24 cellular contexts compared by ENCODE assay signal in genomic region chr2:169426069-169426663, GRCh38. TPM values are rescaled to one million over a fixed set of nuclear protein-coding genes. Genes with fewer than 3 reads are reported as not detected.
DNase-seq lines count a peak whose midpoint lies in the region; ATAC-seq, FAIRE-seq and TF ChIP-seq lines count a peak whose summit lies in the region.
"Had no signal": no experiment of that assay in that cellular context is flagged by ENCODE, and none has a peak within 500 bp of the region (broad histone marks: within the 10 kb centered on the region; RNA-seq: fewer than 3 reads in every experiment).

No MANE protein-coding gene starts in this region.

- DNase-seq in H7 (peak; percentile 7), K562 (ENCODE audit: extremely low read depth in 1 of 4, low spot score in 3 of 4) (no peak), trophoblast cell (peak; percentile 60 to 88), NCI-H1048 (lab: John Stamatoyannopoulos, UW) (no peak), transverse colon (no peak), SK-N-SH (no peak)
- DNase-seq: 8988T; ACHN; AML-193; BE2C; CD4-positive, alpha-beta T cell; CD8-positive, alpha-beta memory T cell; DMS 273 treated with DMSO at 0.1 percent for 48 hours; DMS79; EL; GF-D8; GOT3; HCEC 1CT had no signal

- H3K36me3 ChIP-seq in H7 (replicated peaks; ENCODE audit: control insufficient read depth, insufficient read depth, low read length), result no peaks in the 10 kb centered on the region
- H3K36me3 ChIP-seq in K562 (ENCODE audit: control insufficient read depth, insufficient read depth, low read length), result no peaks in the 10 kb centered on the region
- H3K36me3 ChIP-seq in trophoblast cell (ENCODE audit: control insufficient read depth in 1 of 2, insufficient read depth in 2 of 2, low read length in 2 of 2), result no peaks in the 10 kb centered on the region
- H3K36me3 ChIP-seq in transverse colon, result no peaks in the 10 kb centered on the region
- H3K36me3 ChIP-seq in SK-N-SH (replicated peaks in 1 of 2; ENCODE audit: control insufficient read depth in 1 of 2, insufficient read depth in 2 of 2, low read length in 1 of 2), result no peaks in the 10 kb centered on the region
- H3K36me3 ChIP-seq: BE2C; BLaER1 treated with 17β-estradiol and CSF1 and Interleukin-3, amounts not matched to agents 10 nM and 100 nM had no signal

- H3K9me3 ChIP-seq in K562 (replicated peaks; ENCODE audit: control insufficient read depth, insufficient read depth, low read depth, low read length) (peaks cover 6% of the 10 kb centered on the region), trophoblast cell (ENCODE audit: insufficient read depth, low read depth, low read length) (no peaks in the 10 kb centered on the region), transverse colon (no peaks in the 10 kb centered on the region), SK-N-SH (no peaks in the 10 kb centered on the region)
- H3K9me3 ChIP-seq: A549, BE2C had no signal

- H3K4me3 ChIP-seq in H7 (ENCODE audit: insufficient read depth, low read depth, low read length) (no peak overlapping the region), K562 (no peak overlapping the region), trophoblast cell (ENCODE audit: low read depth, low read length) (no peak overlapping the region), transverse colon (no peak overlapping the region), SK-N-SH (ENCODE audit: low read depth in 2 of 2, low read length in 1 of 2) (no peak overlapping the region)
- H3K4me3 ChIP-seq: A549; BLaER1 treated with 17β-estradiol and CSF1 and Interleukin-3, amounts not matched to agents 10 nM and 100 nM had no signal

- no peaks in the 10 kb centered on the region for H3K27me3 ChIP-seq in H7 (ENCODE audit: control insufficient read depth, insufficient read depth, low read length)
- H3K27me3 ChIP-seq in K562 (ENCODE audit: control insufficient read depth in 2 of 2, insufficient read depth in 2 of 2, low read length in 2 of 2), result peaks cover 15 to 16% of the 10 kb centered on the region in 2 experiments; a peak in 4 of 5 replicates
- no peaks in the 10 kb centered on the region for H3K27me3 ChIP-seq in trophoblast cell (ENCODE audit: insufficient read depth, low read length)
- H3K27me3 ChIP-seq in transverse colon, result peaks cover 9% of the 10 kb centered on the region
- H3K27me3 ChIP-seq in SK-N-SH (ENCODE audit: insufficient read depth), result no peaks in the 10 kb centered on the region; the same call in 1 of the 2 replicates
- H3K27me3 ChIP-seq: BE2C; BLaER1 treated with 17β-estradiol and CSF1 and Interleukin-3, amounts not matched to agents 10 nM and 100 nM had no signal

- no peak for FAIRE-seq in K562 (lab: Jason Lieb, UNC)
- FAIRE-seq: A549, D721Med, GM12891, GM18507, H54 had no signal

- no TSS peak for BruUV-seq in K562 (replicated peaks; lab: Mats Ljungman, UMichigan)

- in situ Hi-C loops in K562 (cut with MboI), result no loop called here
- in situ Hi-C loops in transverse colon (cut with MboI; ENCODE audit: low pct_ligation_motif_present in 1 of 4, low pct_unique_long_range_greater_than_20kb in 1 of 4, low sequenced_read_pairs in 3 of 4), result no loop called here

- no peak for TF ChIP-seq RAD21 in K562 (CRISPR knock-in tag; conservative IDR thresholded peaks at IDR 0.05 in 1 of 2, IDR thresholded peaks at IDR 0.05 in 1 of 2)
- no peak for TF ChIP-seq RAD21 in SK-N-SH (IDR thresholded peaks at IDR 0.05; ENCODE audit: low read length)

- ATAC-seq in K562, result peak; percentile 53
- ATAC-seq: A549 had no signal

- WGBS in K562 (ENCODE audit: insufficient coverage, low coverage, missing lambda C conversion rate), result 25% methylated on average over 17 of the region's 17 CpGs
- no CpG with 5 or more reads among the region's 17 CpGs for WGBS in trophoblast cell (ENCODE audit: extremely low coverage, insufficient coverage, insufficient read length)
- WGBS in transverse colon (ENCODE audit: low coverage in 1 of 2), 2 donors, result 92 to 93% methylated on average over 14 to 17 of the region's 17 CpGs
- 68% methylated on average over 17 of the region's 17 CpGs for WGBS in SK-N-SH (ENCODE audit: low lambda C conversion rate)

- H3K79me1 ChIP-seq in trophoblast cell (ENCODE audit: low read length), result no peaks in the 10 kb centered on the region

- CTCF ChIA-PET in K562 (lab: Yijun Ruan, JAX; ENCODE audit: low intra/inter-chr PET ratio) (no interaction called here), SK-N-SH (lab: Yijun Ruan, JAX) (no interaction called here)

- no peaks in the 10 kb centered on the region for H3F3A ChIP-seq in SK-N-SH (replicated peaks; ENCODE audit: insufficient read depth)

- no peak overlapping the region for H3K9ac ChIP-seq in K562 (ENCODE audit: insufficient read depth in 1 of 2, low read depth in 2 of 2, low read length in 2 of 2)
- peak overlapping the region; percentile 25 for H3K9ac ChIP-seq in trophoblast cell (ENCODE audit: low read length)
- no peak overlapping the region for H3K9ac ChIP-seq in SK-N-SH
- H3K9ac ChIP-seq: BLaER1 treated with 17β-estradiol and CSF1 and Interleukin-3, amounts not matched to agents 10 nM and 100 nM had no signal

- no peaks in the 10 kb centered on the region for H3K9me2 ChIP-seq in SK-N-SH

- H4K8ac ChIP-seq in trophoblast cell (ENCODE audit: low read depth, low read length), result no peak overlapping the region

- no peak overlapping the region for H3K14ac ChIP-seq in trophoblast cell (ENCODE audit: low read length)

- TF ChIP-seq CTCF in K562 (IDR thresholded peaks at IDR 0.05 in 2 of 3, conservative IDR thresholded peaks at IDR 0.05 in 1 of 3; ENCODE audit: insufficient read depth in 2 of 3, low read depth in 1 of 3, low read length in 3 of 3) (no peak), transverse colon (IDR thresholded peaks at IDR 0.05) (no peak), SK-N-SH (IDR thresholded peaks at IDR 0.05) (no peak)

- H4K20me1 ChIP-seq in K562 (replicated peaks; ENCODE audit: control insufficient read depth, insufficient read depth, low read length) (no peaks in the 10 kb centered on the region), SK-N-SH (ENCODE audit: insufficient read depth) (no peaks in the 10 kb centered on the region)
- H4K20me1 ChIP-seq: BLaER1 treated with 17β-estradiol and CSF1 and Interleukin-3, amounts not matched to agents 10 nM and 100 nM had no signal

- TF ChIP-seq POLR2A in K562 (conservative IDR thresholded peaks at IDR 0.05) (no peak), transverse colon (IDR thresholded peaks at IDR 0.05) (no peak)

- H3K18ac ChIP-seq in trophoblast cell (ENCODE audit: low read length), result no peak overlapping the region

- intact Hi-C loops in K562 (cut with micrococcal nuclease), result no loop called here
- intact Hi-C loops in transverse colon (cut with DNase I; ENCODE audit: low total_unique reads), result no loop called here

- H3K9me1 ChIP-seq in K562 (ENCODE audit: control insufficient read depth, insufficient read depth, low read length), result no peaks in the 10 kb centered on the region

- H3K4me2 ChIP-seq in K562 (ENCODE audit: insufficient read depth, low read length) (peak overlapping the region; percentile 19; the same call in 1 of the 2 replicates), trophoblast cell (ENCODE audit: low read length) (no peak overlapping the region), SK-N-SH (no peak overlapping the region)
- H3K4me2 ChIP-seq: A549; BLaER1 treated with 17β-estradiol and CSF1 and Interleukin-3, amounts not matched to agents 10 nM and 100 nM had no signal

- H2BK12ac ChIP-seq in trophoblast cell (ENCODE audit: low read length), result no peak overlapping the region

- no peak overlapping the region for H4K91ac ChIP-seq in trophoblast cell (ENCODE audit: low read depth, low read length)

- H2BK5ac ChIP-seq in trophoblast cell (ENCODE audit: low read depth, low read length, poor library complexity), result no peak overlapping the region

- H2AFZ ChIP-seq in K562 (ENCODE audit: low read depth, low read length), result peak overlapping the region; percentile 43; the same call in 1 of the 2 replicates
- no peak overlapping the region for H2AFZ ChIP-seq in trophoblast cell (ENCODE audit: insufficient read depth, low read length, poor library complexity)
- H2AFZ ChIP-seq in SK-N-SH (ENCODE audit: low read depth), result no peak overlapping the region

- TF ChIP-seq EP300 in K562 (IDR thresholded peaks at IDR 0.05; ENCODE audit: low read length) (no peak), transverse colon (IDR thresholded peaks at IDR 0.05; ENCODE audit: low read depth) (no peak), SK-N-SH (IDR thresholded peaks at IDR 0.05; ENCODE audit: borderline replicate concordance in 1 of 2, low read depth in 1 of 2, low read length in 1 of 2) (no peak)

- H3K23ac ChIP-seq in trophoblast cell (ENCODE audit: low read length), result no peak overlapping the region

- no peak overlapping the region for H3K4ac ChIP-seq in trophoblast cell (ENCODE audit: low read depth, low read length)

- H3K79me2 ChIP-seq in K562 (ENCODE audit: control insufficient read depth, insufficient read depth, low read length), result no peaks in the 10 kb centered on the region
- H3K79me2 ChIP-seq in trophoblast cell (ENCODE audit: control insufficient read depth, insufficient read depth, low read length, poor library complexity), result no peaks in the 10 kb centered on the region
- no peaks in the 10 kb centered on the region for H3K79me2 ChIP-seq in SK-N-SH (ENCODE audit: insufficient read depth)

- H3K4me1 ChIP-seq in K562 (replicated peaks in 1 of 2; ENCODE audit: control insufficient read depth in 2 of 2, insufficient read depth in 2 of 2, low read length in 2 of 2) (peaks cover 4% of the 10 kb centered on the region in 2 experiments; a peak in 1 of 5 replicates), trophoblast cell (ENCODE audit: control insufficient read depth in 1 of 2, insufficient read depth in 2 of 2, low read length in 2 of 2) (no peaks in the 10 kb centered on the region), transverse colon (no peaks in the 10 kb centered on the region), SK-N-SH (ENCODE audit: control insufficient read depth in 1 of 2, insufficient read depth in 2 of 2, low read depth in 1 of 2, low read length in 1 of 2) (no peaks in the 10 kb centered on the region)
- H3K4me1 ChIP-seq: A549; BE2C; BLaER1 treated with 17β-estradiol and CSF1 and Interleukin-3, amounts not matched to agents 10 nM and 100 nM had no signal

- H3K27ac ChIP-seq in K562 (ENCODE audit: extremely low read depth, low read depth, low read length) (no peak overlapping the region), trophoblast cell (ENCODE audit: low read depth, low read length) (no peak overlapping the region), transverse colon (no peak overlapping the region), SK-N-SH (ENCODE audit: low read depth in 2 of 2, low read length in 1 of 2) (no peak overlapping the region)
- H3K27ac ChIP-seq: A549; BLaER1 treated with 17β-estradiol and CSF1 and Interleukin-3, amounts not matched to agents 10 nM and 100 nM had no signal

- POLR2A ChIA-PET in K562 (lab: Yijun Ruan, JAX), result interaction anchor here (0.7 to 1.7 kb wide), 3 partner anchors 8 to 21 kb away, joined by 3 to 5 read pairs (median 4); no protein-coding TSS in a partner anchor
- POLR2A ChIA-PET in SK-N-SH (lab: Yijun Ruan, JAX), result no interaction called here

- H2AK5ac ChIP-seq in trophoblast cell (ENCODE audit: low read length), result no peak overlapping the region

- no peak overlapping the region for H4K12ac ChIP-seq in trophoblast cell (ENCODE audit: low read depth, low read length)

- H2BK120ac ChIP-seq in trophoblast cell (ENCODE audit: insufficient read depth, low read length, poor library complexity), result no peak overlapping the region

RNA-seq across cellular contexts. Expression of gene BBS5, which starts 53.1 kb away (rescaled TPM):
- total RNA-seq in H7 (2014; rRNA removed; shearing (Covaris generic)), result 1.3 and 1.9 TPM in 2 replicates
- 7.5 and 18.1 TPM in 2 replicates for total RNA-seq in K562 (2011; cell fraction: chromatin; rRNA removed; ENCODE audit: low replicate concordance)
- 2.2 and 4.5 TPM in 2 replicates for total RNA-seq in K562 (2011; cell fraction: nucleolus; rRNA removed)
- total RNA-seq in K562 (2011; cell fraction: nucleoplasm; rRNA removed), result 6.4 and 10.1 TPM in 2 replicates
- total RNA-seq in K562 (2014; rRNA removed) (4.3 and 5.2 TPM in 2 replicates), K562 (2014; rRNA removed; fragmentation: Illumina TruSeq; extraction: Trizol) (4.7 and 4.8 TPM in 2 replicates), K562 (2015; rRNA removed; fragmentation: Illumina TruSeq; extraction: Trizol) (4.5 and 5.3 TPM in 2 replicates), K562 (2021) (5.0 and 6.5 TPM in 2 replicates), transverse colon (10 to 100 TPM in 1 of 4 donors, 1 to 10 TPM in 3; 1.6 to 12.3 (median 3.2) TPM)
- polyA plus RNA-seq in K562 (2011; rRNA removed) (2.3 and 3.7 TPM in 2 replicates), K562 (2014; fragmentation: Illumina TruSeq; extraction: Trizol) (3.4 and 5.5 TPM in 2 replicates), K562 (2014; fragmentation: Nextera tagmentation; extraction: Ambion mirVana) (1 to 10 TPM in 1 of 2 experiments, under 1 TPM in 1; 0.48 to 1.4 TPM), K562 (2014; rRNA removed) (6.9 and 7.1 TPM in 2 replicates), SK-N-SH (2012; rRNA removed) (3.8 TPM in 2 replicates)
- polyA plus RNA-seq in K562 (2011; cell fraction: cytosol; rRNA removed), result 2.1 and 5.2 TPM in 2 replicates
- 2.7 and 4.4 TPM in 2 replicates for polyA plus RNA-seq in K562 (2011; cell fraction: nucleus; rRNA removed)
- polyA plus RNA-seq in K562 (2012), result 2.7 and 4.2 TPM in 2 replicates
- polyA minus RNA-seq in K562 (2011; rRNA and poly(A)+ RNA removed), result 3.5 and 3.7 TPM in 2 replicates
- 1.1 and 2.5 TPM in 2 replicates for polyA minus RNA-seq in K562 (2011; cell fraction: cytosol; rRNA and poly(A)+ RNA removed)
- polyA minus RNA-seq in K562 (2011; cell fraction: nucleus; rRNA and poly(A)+ RNA removed), result 3.8 and 6.9 TPM in 2 replicates
- 1.00 and 1.0 TPM in 2 replicates for polyA plus RNA-seq in trophoblast cell (2013)
- polyA plus RNA-seq in SK-N-SH (2012; cell fraction: cytosol; rRNA removed), result 3.0 and 3.7 TPM in 2 replicates
- polyA plus RNA-seq in SK-N-SH (2012; cell fraction: nucleus; rRNA removed), result 12.4 and 16.1 TPM in 2 replicates

Comparison
In these comparisons a context has a peak if more than half of its experiments do, and no peak if none do; other contexts are left out.
1. DNase-seq: peak in H7 (single experiment) and trophoblast cell (2 of 2); none in K562 (0 of 4), NCI-H1048 (single experiment), transverse colon (single experiment) and SK-N-SH (single experiment).